ENCODE assay signal across 27 cellular contexts in the genomic region with DNA sequence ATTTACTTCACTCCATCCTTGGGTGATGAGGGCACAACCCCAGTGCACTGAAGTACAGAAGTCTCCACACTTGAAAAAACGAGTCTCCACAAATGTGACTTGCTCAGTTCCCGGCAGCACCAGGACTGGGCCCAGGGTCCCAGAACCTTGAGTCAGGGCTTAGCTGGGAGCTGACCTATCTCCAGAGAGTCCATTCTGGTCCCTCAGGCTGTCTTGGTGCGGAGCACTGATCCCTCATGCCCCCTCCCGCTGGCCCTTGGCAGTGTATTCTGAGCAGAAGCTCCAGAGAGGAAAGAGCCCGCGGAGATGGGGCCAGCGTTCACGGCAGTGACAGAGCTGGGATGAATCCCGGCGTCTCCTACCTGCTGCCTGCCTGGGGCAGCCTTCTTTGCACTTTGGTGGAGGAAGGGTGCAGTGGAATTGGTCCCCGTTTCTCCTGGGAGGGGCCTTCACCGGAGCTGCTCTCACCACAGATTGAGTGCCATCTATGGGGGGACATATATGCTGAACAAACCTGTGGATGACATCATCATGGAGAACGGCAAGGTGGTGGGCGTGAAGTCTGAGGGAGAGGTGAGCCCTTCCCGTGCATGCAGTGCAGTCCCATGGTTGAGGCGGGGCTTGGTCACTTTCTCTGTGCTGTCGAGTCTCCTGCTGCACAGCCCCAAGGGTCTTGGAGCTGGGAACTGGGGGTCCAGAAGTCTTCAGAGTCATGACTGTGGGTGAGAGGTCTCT. TPM values are rescaled to one million over a fixed set of nuclear protein-coding genes. Genes with fewer than 3 reads are reported as not detected.
DNase-seq lines count a peak whose midpoint lies in the region; ATAC-seq, FAIRE-seq and TF ChIP-seq lines count a peak whose summit lies in the region.
"Had no signal": no experiment of that assay in that cellular context is flagged by ENCODE, and none has a peak within 500 bp of the region (broad histone marks: within the 10 kb centered on the region; RNA-seq: fewer than 3 reads in every experiment).

No MANE protein-coding gene starts in this region.

- no peaks in the 10 kb centered on the region for H3K9me3 ChIP-seq in CD4-positive, alpha-beta T cell (ENCODE audit: control insufficient read depth, low read length)
- no peaks in the 10 kb centered on the region for H3K9me3 ChIP-seq in kidney (ENCODE audit: control insufficient read depth in 1 of 2, low read length in 2 of 2)
- H3K9me3 ChIP-seq: A549, HAP-1 had no signal

- peaks cover 24% of the 10 kb centered on the region for H3K36me3 Mint-ChIP-seq in CD4-positive, alpha-beta T cell (ENCODE audit: low read depth)
- H3K36me3 Mint-ChIP-seq in activated CD8-positive, alpha-beta T cell treated with anti-CD3 and anti-CD28 coated beads for 36 hours (ENCODE audit: low read depth) = peaks cover 17% of the 10 kb centered on the region
- H3K36me3 Mint-ChIP-seq: IgD-negative memory B cell had no signal

- H3K4me1 Mint-ChIP-seq in CD4-positive, alpha-beta T cell (ENCODE audit: low read depth) = peaks cover 12% of the 10 kb centered on the region
- H3K4me1 Mint-ChIP-seq in activated CD8-positive, alpha-beta T cell treated with anti-CD3 and anti-CD28 coated beads for 36 hours (ENCODE audit: low read depth) = peaks cover 34% of the 10 kb centered on the region

- no peak for ATAC-seq in CD4-positive, alpha-beta T cell (ENCODE audit: poor library complexity)
- no peak for ATAC-seq in activated CD8-positive, alpha-beta T cell treated with anti-CD3 and anti-CD28 coated beads for 36 hours
- ATAC-seq: A549, GM23338 had no signal

- H3K36me3 ChIP-seq in kidney (ENCODE audit: control insufficient read depth in 1 of 2, insufficient read depth in 2 of 2, low read length in 2 of 2) = peaks cover 3 to 7% of the 10 kb centered on the region in 2 donors

- H3K4me3 Mint-ChIP-seq in CD4-positive, alpha-beta T cell = peak overlapping the region; percentile 30
- no peak overlapping the region for H3K4me3 Mint-ChIP-seq in activated CD8-positive, alpha-beta T cell treated with anti-CD3 and anti-CD28 coated beads for 36 hours
- H3K4me3 Mint-ChIP-seq: B cell, CD14-positive monocyte, GM23338 had no signal

- intact Hi-C loops in CD4-positive, alpha-beta T cell (cut with DNase I, micrococcal nuclease) = no loop called here
- intact Hi-C loops in activated CD8-positive, alpha-beta T cell treated with anti-CD3 and anti-CD28 coated beads for 36 hours (cut with micrococcal nuclease) = no loop called here
- intact Hi-C loops in kidney (cut with DNase I) = no loop called here

- H3K27me3 Mint-ChIP-seq in CD4-positive, alpha-beta T cell = no peaks in the 10 kb centered on the region
- H3K27me3 Mint-ChIP-seq in activated CD8-positive, alpha-beta T cell treated with anti-CD3 and anti-CD28 coated beads for 36 hours = no peaks in the 10 kb centered on the region
- H3K27me3 Mint-ChIP-seq: B cell, IgD-negative memory B cell had no signal

- CTCF ChIA-PET in CD4-positive, alpha-beta T cell (lab: Charles Lee) = no interaction called here
- CTCF ChIA-PET in activated CD8-positive, alpha-beta T cell treated with anti-CD3 and anti-CD28 coated beads for 36 hours (lab: Charles Lee) = interaction anchor here (1.2 kb wide), 1 partner anchor 50 kb away, joined by 3 read pairs; a partner anchor contains a TSS

- no peaks in the 10 kb centered on the region for H3K9me3 Mint-ChIP-seq in CD4-positive, alpha-beta T cell
- no peaks in the 10 kb centered on the region for H3K9me3 Mint-ChIP-seq in activated CD8-positive, alpha-beta T cell treated with anti-CD3 and anti-CD28 coated beads for 36 hours
- H3K9me3 Mint-ChIP-seq: GM23338, IgD-negative memory B cell had no signal

- H3K9ac ChIP-seq in kidney (ENCODE audit: low read length in 2 of 2) = no peak overlapping the region

- no peak for DNase-seq in CD4-positive, alpha-beta T cell
- DNase-seq in GM12891 (ENCODE audit: insufficient read length, low spot score) = no peak
- DNase-seq in activated CD8-positive, alpha-beta T cell treated with anti-CD3 and anti-CD28 coated beads for 36 hours = no peak
- peak; percentile 70 for DNase-seq in kidney
- no peak for DNase-seq in NCI-H2107 treated with DMSO at 0.1 percent for 48 hours (lab: John Stamatoyannopoulos, UW; ENCODE audit: unreplicated experiment)
- no peak for DNase-seq in SK-N-DZ (ENCODE audit: low spot score)
- no peak for DNase-seq in activated CD8-positive, alpha-beta memory T cell treated with anti-CD3 and anti-CD28 coated beads, Interleukin-2, amount 50 U/mL, for 4 hours
- DNase-seq: DND-41, Karpas-422, MV-4-11, NCI-H1105 treated with DMSO at 0.1 percent for 48 hours, NCI-H1694 treated with DMSO at 0.1 percent for 48 hours, NCI-H2081 treated with DMSO at 0.1 percent for 48 hours, NCI-H446, NCI-H526, OCI-M1, Right ventricle myocardium superior had no signal

- no peak overlapping the region for H3K27ac Mint-ChIP-seq in CD4-positive, alpha-beta T cell
- H3K27ac Mint-ChIP-seq in activated CD8-positive, alpha-beta T cell treated with anti-CD3 and anti-CD28 coated beads for 36 hours = peak overlapping the region; percentile 30
- H3K27ac Mint-ChIP-seq: GM23338 had no signal

- no peak overlapping the region for H3K27ac ChIP-seq in CD4-positive, alpha-beta T cell (ENCODE audit: low read depth, low read length)
- H3K27ac ChIP-seq in kidney (ENCODE audit: low read depth in 2 of 2, low read length in 2 of 2) = no peak overlapping the region
- H3K27ac ChIP-seq: A549, SK-N-MC had no signal

- FAIRE-seq in GM12891 (lab: Jason Lieb, UNC) (peak; percentile 40), kidney (lab: Jason Lieb, UNC) (no peak)
- FAIRE-seq: GM12892, GM18507, RCC 7860 had no signal

- no peak for TF ChIP-seq CTCF in CD4-positive, alpha-beta T cell (IDR thresholded peaks at IDR 0.05)
- no peak for TF ChIP-seq CTCF in activated CD8-positive, alpha-beta T cell treated with anti-CD3 and anti-CD28 coated beads for 36 hours (IDR thresholded peaks at IDR 0.05)
- no peak for TF ChIP-seq CTCF in kidney (IDR thresholded peaks at IDR 0.05; ENCODE audit: borderline replicate concordance, extremely low read depth, insufficient read depth)

- no peak for TF ChIP-seq POLR2A in GM12891 (IDR thresholded peaks at IDR 0.05; ENCODE audit: low read depth, low read length)

- peaks cover 3 to 20% of the 10 kb centered on the region in 2 donors for H3K4me1 ChIP-seq in kidney (ENCODE audit: control insufficient read depth in 1 of 2, insufficient read depth in 1 of 2, low read depth in 1 of 2, low read length in 2 of 2)

- no peaks in the 10 kb centered on the region for H3K27me3 ChIP-seq in CD4-positive, alpha-beta T cell (ENCODE audit: control insufficient read depth, insufficient read depth, low read length)

- H3K4me3 ChIP-seq in kidney (ENCODE audit: low read length in 2 of 2) = no peak overlapping the region
- H3K4me3 ChIP-seq: A549, GM23338, HAP-1, SK-N-MC had no signal

- POLR2A ChIA-PET in CD4-positive, alpha-beta T cell (lab: Charles Lee) = interaction anchor here (1.0 to 1.8 kb wide), 7 partner anchors 12 to 75 kb away, joined by 3 to 10 read pairs (median 3); a partner anchor contains a TSS
- POLR2A ChIA-PET in activated CD8-positive, alpha-beta T cell treated with anti-CD3 and anti-CD28 coated beads for 36 hours (lab: Charles Lee) = interaction anchor here (0.8 to 1.0 kb wide), 2 partner anchors 45 to 468 kb away, joined by 3 to 5 read pairs; a partner anchor contains a TSS

TF ChIP-seq in GM12891, 5 proteins besides CTCF, POLR2A, EP300 and RAD21:
- TF ChIP-seq SPI1 (IDR thresholded peaks at IDR 0.05; ENCODE audit: low read depth, low read length) (no peak), POU2F2 (IDR thresholded peaks at IDR 0.05; ENCODE audit: low read depth, low read length) (no peak), PAX5 (IDR thresholded peaks at IDR 0.05; ENCODE audit: insufficient read depth, low read length, severe bottlenecking) (no peak), TAF1 (IDR thresholded peaks at IDR 0.05; ENCODE audit: low read depth, low read length) (no peak), POLR2AphosphoS5 (IDR thresholded peaks at IDR 0.05; ENCODE audit: low read depth, low read length) (no peak)

RNA-seq across cellular contexts. Expression of a gene that starts 3.2 kb away (rescaled TPM):
- 10 to 100 TPM; 42.3 to 49.4 TPM for total RNA-seq in CD4-positive, alpha-beta T cell
- 59.9 TPM for polyA plus RNA-seq in GM12891 (2012; ENCODE audit: low read depth, missing spikeins)
- 10 to 100 TPM; 43.6 to 47.5 TPM for total RNA-seq in activated CD8-positive, alpha-beta T cell treated with anti-CD3 and anti-CD28 coated beads for 36 hours
- 46.0 TPM for total RNA-seq in kidney
- polyA plus RNA-seq in kidney (ENCODE audit: insufficient read depth, low read depth, low replicate concordance) = 112 TPM
- 53.4 and 71.0 TPM in 2 replicates for polyA plus RNA-seq in SK-N-DZ (2014; cell fraction: cytosol; rRNA removed)
- 178 and 363 TPM in 2 replicates for polyA plus RNA-seq in SK-N-DZ (2014; cell fraction: nucleus; rRNA removed)

RNA-seq across cellular contexts. Expression of a gene that starts 3.8 kb away (rescaled TPM):
- 100 to 1,000 TPM; 144 to 145 TPM for total RNA-seq in CD4-positive, alpha-beta T cell
- 84.9 TPM for polyA plus RNA-seq in GM12891 (2012; ENCODE audit: low read depth, missing spikeins)
- total RNA-seq in activated CD8-positive, alpha-beta T cell treated with anti-CD3 and anti-CD28 coated beads for 36 hours = 10 to 100 TPM; 76.5 TPM
- total RNA-seq in kidney = 116 TPM
- 92.5 TPM for polyA plus RNA-seq in kidney (ENCODE audit: insufficient read depth, low read depth, low replicate concordance)
- polyA plus RNA-seq in SK-N-DZ (2014; cell fraction: cytosol; rRNA removed) = 231 and 328 TPM in 2 replicates
- 407 and 542 TPM in 2 replicates for polyA plus RNA-seq in SK-N-DZ (2014; cell fraction: nucleus; rRNA removed)

RNA-seq across cellular contexts. Expression of a gene that starts 12.3 kb away (rescaled TPM):
- total RNA-seq in CD4-positive, alpha-beta T cell = 10 to 100 TPM; 31.4 to 40.8 TPM
- polyA plus RNA-seq in GM12891 (2012; ENCODE audit: low read depth, missing spikeins) = 29.8 TPM
- total RNA-seq in activated CD8-positive, alpha-beta T cell treated with anti-CD3 and anti-CD28 coated beads for 36 hours = 10 to 100 TPM; 21.3 to 22.5 TPM
- total RNA-seq in kidney = 121 TPM
- polyA plus RNA-seq in kidney (ENCODE audit: insufficient read depth, low read depth, low replicate concordance) = 205 TPM
- polyA plus RNA-seq in SK-N-DZ (2014; cell fraction: cytosol; rRNA removed) = 81.0 and 92.4 TPM in 2 replicates
- 53.9 and 54.6 TPM in 2 replicates for polyA plus RNA-seq in SK-N-DZ (2014; cell fraction: nucleus; rRNA removed)

RNA-seq across cellular contexts. Expression of a gene that starts 17.3 kb away (rescaled TPM):
- total RNA-seq in CD4-positive, alpha-beta T cell = 10 to 100 TPM; 35.1 to 38.1 TPM
- 15.8 TPM for polyA plus RNA-seq in GM12891 (2012; ENCODE audit: low read depth, missing spikeins)
- 10 to 100 TPM; 36.5 to 40.5 TPM for total RNA-seq in activated CD8-positive, alpha-beta T cell treated with anti-CD3 and anti-CD28 coated beads for 36 hours
- 40.5 TPM for total RNA-seq in kidney
- 4.9 TPM for polyA plus RNA-seq in kidney (ENCODE audit: insufficient read depth, low read depth, low replicate concordance)
- polyA plus RNA-seq in SK-N-DZ (2014; cell fraction: cytosol; rRNA removed) = 4.6 and 6.3 TPM in 2 replicates
- polyA plus RNA-seq in SK-N-DZ (2014; cell fraction: nucleus; rRNA removed) = 33.8 and 64.5 TPM in 2 replicates

RNA-seq across cellular contexts. Expression of a gene that starts 29.5 kb away (rescaled TPM):
- total RNA-seq in CD4-positive, alpha-beta T cell = 10 to 100 TPM; 72.8 to 78.5 TPM
- polyA plus RNA-seq in GM12891 (2012; ENCODE audit: low read depth, missing spikeins) = 20.7 TPM
- total RNA-seq in activated CD8-positive, alpha-beta T cell treated with anti-CD3 and anti-CD28 coated beads for 36 hours = 10 to 100 TPM; 49.8 to 53.4 TPM
- 40.2 TPM for total RNA-seq in kidney
- 33.3 TPM for polyA plus RNA-seq in kidney (ENCODE audit: insufficient read depth, low read depth, low replicate concordance)
- 37.3 and 52.4 TPM in 2 replicates for polyA plus RNA-seq in SK-N-DZ (2014; cell fraction: cytosol; rRNA removed)
- polyA plus RNA-seq in SK-N-DZ (2014; cell fraction: nucleus; rRNA removed) = 299 and 385 TPM in 2 replicates
